14 cellular contexts compared by ENCODE assay signal in genomic region chr10:36170943-36171501, GRCh38.
"Had no signal": no experiment of that assay in that cellular context is flagged by ENCODE, and none has a peak within 500 bp of the region (broad histone marks: within the 10 kb centered on the region; RNA-seq: fewer than 3 reads in every experiment).

No MANE protein-coding gene starts in this region.

- H3K4me3 ChIP-seq: dorsolateral prefrontal cortex, spleen had no signal

- DNase-seq: activated CD4-positive, alpha-beta T cell treated with anti-CD3 and anti-CD28 coated beads for 4 hours; activated CD8-positive, alpha-beta memory T cell treated with anti-CD3 and anti-CD28 coated beads, Interleukin-2, amount 50 U/mL, for 48 hours; activated CD8-positive, alpha-beta T cell treated with anti-CD3 and anti-CD28 coated beads, Interleukin-2, amount 10 ng/mL, durations not matched to agents 7 days and 5 days; activated naive CD4-positive, alpha-beta T cell treated with Interleukin-2 at 50 U/mL for 16 hours; dorsolateral prefrontal cortex; posterior cingulate gyrus; right cardiac atrium; spleen; stimulated activated CD4-positive, alpha-beta T cell treated with anti-CD3 and anti-CD28 coated beads, Interleukin-1b, Interleukin-23, amount 100 ng/mL, for 48 hours; substantia nigra; T1000 had no signal

- ATAC-seq: activated CD8-positive, alpha-beta T cell treated with anti-CD3 and anti-CD28 coated beads, Interleukin-2, amount 10 ng/mL, durations not matched to agents 7 days and 5 days; esophagus mucosa; left lobe of liver; stimulated activated memory B cell treated with anti-CD40 and anti-IgM and Interleukin-4, amounts not matched to agents 10 μg/mL and 1 μg/mL and 100 μg/mL, for 72 hours had no signal
